Comparison of ENCODE assay signal across 8 cellular contexts in the genomic region with DNA sequence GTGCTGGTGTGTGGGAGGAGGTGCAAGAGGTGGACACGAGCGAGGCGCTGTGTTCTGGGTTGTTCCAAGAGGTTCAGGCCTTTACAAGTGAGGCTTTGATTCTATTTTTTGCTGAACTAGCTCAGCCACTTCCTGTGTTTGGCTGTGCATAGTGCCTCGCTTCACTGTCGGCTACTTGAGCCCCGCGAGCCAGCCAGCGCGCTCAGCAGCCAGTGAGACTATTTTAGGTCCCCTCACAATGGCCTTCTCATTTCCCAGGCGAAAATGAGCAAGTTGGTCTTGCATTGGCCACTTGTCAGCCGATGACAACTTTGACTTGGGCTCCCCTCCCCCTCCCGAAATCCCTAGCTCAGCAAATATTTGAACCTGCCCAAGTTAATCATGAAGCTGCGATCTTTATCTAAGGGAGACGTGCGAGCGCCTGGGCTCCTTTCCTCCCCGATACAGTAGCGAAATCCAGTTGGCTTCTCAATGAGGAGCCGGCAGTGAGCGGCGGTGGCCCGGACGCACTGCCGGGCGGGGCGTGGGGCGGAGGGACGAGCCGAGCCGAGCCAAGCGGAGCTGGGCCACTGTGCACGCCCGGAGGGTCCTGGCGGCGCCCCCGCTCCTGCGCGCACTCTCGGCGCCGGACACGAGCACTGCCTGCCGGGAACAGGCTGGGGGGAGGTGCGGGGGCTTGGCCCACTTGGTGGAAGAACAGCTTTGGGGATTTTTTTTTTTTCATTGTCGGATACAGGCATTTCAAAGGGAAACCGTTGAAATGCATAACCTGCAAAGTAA.
DNase-seq lines count a peak whose midpoint lies in the region; ATAC-seq and TF ChIP-seq lines count a peak whose summit lies in the region.

No MANE protein-coding gene starts in this region.

- DNase-seq in NCI-H510A treated with DMSO at 0.1 percent for 48 hours (lab: John Stamatoyannopoulos, UW), result peak; percentile 39
- DNase-seq in activated T-cell treated with anti-CD3 and anti-CD28 coated beads, Interleukin-2, amount 50 U/mL, for 24 hours, result peak; percentile 70
- DNase-seq in erythroblast (lab: John Stamatoyannopoulos, UW), result peak; percentile 81 to 88
- peak; percentile 81 for DNase-seq in mucosa of gallbladder (ENCODE audit: low spot score)
- peak; percentile 6 to 57 (median 40) for DNase-seq in stimulated activated naive CD4-positive, alpha-beta T cell (lab: John Stamatoyannopoulos, UW)
- no peak for DNase-seq in OCI-M2 (lab: John Stamatoyannopoulos, UW; ENCODE audit: unreplicated experiment)

- no peaks in the 10 kb centered on the region for H3K27me3 Mint-ChIP-seq in activated T-cell treated with anti-CD3 and anti-CD28 coated beads, Interleukin-2, amount 50 U/mL, for 24 hours

- ATAC-seq in HG02678 (IDR thresholded peaks at IDR 0.05; ENCODE audit: unreplicated experiment), result peak; percentile 77

- no peaks in the 10 kb centered on the region for H3K9me3 Mint-ChIP-seq in activated T-cell treated with anti-CD3 and anti-CD28 coated beads, Interleukin-2, amount 50 U/mL, for 24 hours

- TF ChIP-seq POLR2A in GM15510 (IDR thresholded peaks at IDR 0.05; ENCODE audit: borderline replicate concordance, extremely low read depth, insufficient read length), result peak; percentile 24
- TF ChIP-seq POLR2A in erythroblast (IDR thresholded peaks at IDR 0.05; ENCODE audit: low read length), result peak; percentile 46

- peaks cover 89% of the 10 kb centered on the region for H3K4me1 Mint-ChIP-seq in activated T-cell treated with anti-CD3 and anti-CD28 coated beads, Interleukin-2, amount 50 U/mL, for 24 hours (ENCODE audit: low read depth)

- H3K36me3 Mint-ChIP-seq in activated T-cell treated with anti-CD3 and anti-CD28 coated beads, Interleukin-2, amount 50 U/mL, for 24 hours (ENCODE audit: low read depth), result peaks cover 49% of the 10 kb centered on the region

- peak overlapping the region; percentile 94 for H3K27ac Mint-ChIP-seq in activated T-cell treated with anti-CD3 and anti-CD28 coated beads, Interleukin-2, amount 50 U/mL, for 24 hours

- peak overlapping the region; percentile 84 for H3K4me3 Mint-ChIP-seq in activated T-cell treated with anti-CD3 and anti-CD28 coated beads, Interleukin-2, amount 50 U/mL, for 24 hours
